In genomic region chr1:145978477-145978859, GRCh38 we compare ENCODE assay signal across 9 cellular contexts. TPM values are rescaled to one million over a fixed set of nuclear protein-coding genes. Genes with fewer than 3 reads are reported as not detected.
A peak's percentile ranks its signal among the peaks of the same experiment; 100 is the strongest.
DNase-seq lines count a peak whose midpoint lies in the region; ATAC-seq and TF ChIP-seq lines count a peak whose summit lies in the region.
"Had no signal": no experiment of that assay in that cellular context is flagged by ENCODE, and none has a peak within 500 bp of the region (broad histone marks: within the 10 kb centered on the region; RNA-seq: fewer than 3 reads in every experiment).

No MANE protein-coding gene starts in this region.

- H3K4me1 ChIP-seq in KMS-11 (ENCODE audit: low read depth, poor library complexity, severe bottlenecking), result peaks cover 61% of the 10 kb centered on the region
- H3K4me1 ChIP-seq in body of pancreas, result peaks cover 64% of the 10 kb centered on the region
- peaks cover 12% of the 10 kb centered on the region for H3K4me1 ChIP-seq in mesenchymal stem cell (ENCODE audit: control insufficient read depth, insufficient read depth, low read depth, low read length)
- peaks cover 52 to 61% of the 10 kb centered on the region in 2 donors for H3K4me1 ChIP-seq in thyroid gland

- no peaks in the 10 kb centered on the region for H4K20me1 ChIP-seq in KMS-11 (ENCODE audit: insufficient read depth)

- ATAC-seq in body of pancreas (no peak), HG03280 (IDR thresholded peaks at IDR 0.05; ENCODE audit: unreplicated experiment) (no peak)

- no peak overlapping the region for H3K14ac ChIP-seq in mesenchymal stem cell (ENCODE audit: low read length in 2 of 2)

- TF ChIP-seq POLR2A in body of pancreas (IDR thresholded peaks at IDR 0.05) (no peak), thyroid gland (IDR thresholded peaks at IDR 0.05) (no peak)

- no peak overlapping the region for H3K23ac ChIP-seq in mesenchymal stem cell (ENCODE audit: low read length in 2 of 2)

- no peak overlapping the region for H2BK12ac ChIP-seq in mesenchymal stem cell (ENCODE audit: low read length in 2 of 2)

- no peaks in the 10 kb centered on the region for H3K79me2 ChIP-seq in KMS-11 (ENCODE audit: insufficient read depth, low read depth)

- H2BK5ac ChIP-seq in mesenchymal stem cell (ENCODE audit: low read depth, low read length, poor library complexity, severe bottlenecking), result peak overlapping the region; percentile 60

- no peak for DNase-seq in body of pancreas
- DNase-seq in mesenchymal stem cell, result no peak
- no peak for DNase-seq in thyroid gland
- no peak for DNase-seq in DMS 273 (lab: John Stamatoyannopoulos, UW; ENCODE audit: unreplicated experiment)
- no peak for DNase-seq in Ammon's horn (ENCODE audit: low spot score)
- DNase-seq: MG63 had no signal

- peak overlapping the region; percentile 41; the same call in 1 of the 2 replicates for H3K9ac ChIP-seq in KMS-11
- H3K9ac ChIP-seq in mesenchymal stem cell (ENCODE audit: low read length), result peak overlapping the region; percentile 88

- TF ChIP-seq CTCF in KMS-11 (conservative IDR thresholded peaks at IDR 0.05; ENCODE audit: low read depth, low read length) (no peak), body of pancreas (IDR thresholded peaks at IDR 0.05) (no peak), thyroid gland (IDR thresholded peaks at IDR 0.05) (no peak)

- H2BK120ac ChIP-seq in mesenchymal stem cell (ENCODE audit: low read depth, low read length), result peak overlapping the region; percentile 39

- intact Hi-C loops in body of pancreas (cut with DNase I) (no loop called here), thyroid gland (cut with DNase I) (no loop called here)

- H3K4me3 ChIP-seq in KMS-11 (IDR thresholded peaks at IDR 0.05; ENCODE audit: insufficient read depth, low read depth, low read length), result no peak overlapping the region
- H3K4me3 ChIP-seq in body of pancreas, result no peak overlapping the region
- peak overlapping the region in 1 of 2 experiments; percentile 57 for H3K4me3 ChIP-seq in mesenchymal stem cell (ENCODE audit: insufficient read depth in 1 of 2, low read depth in 1 of 2, low read length in 2 of 2)
- H3K4me3 ChIP-seq in thyroid gland (replicated peaks in 1 of 3), result peak overlapping the region in 1 of 3 donors; percentile 18
- H3K4me3 ChIP-seq: MG63 had no signal

- peaks cover 10% of the 10 kb centered on the region for H3K79me1 ChIP-seq in mesenchymal stem cell (replicated peaks; ENCODE audit: low read length, poor library complexity, severe bottlenecking)

- H3K36me3 ChIP-seq in KMS-11 (ENCODE audit: insufficient read depth) (no peaks in the 10 kb centered on the region), body of pancreas (replicated peaks in 1 of 2; ENCODE audit: insufficient read depth in 1 of 2, low read depth in 2 of 2) (no peaks in the 10 kb centered on the region), mesenchymal stem cell (ENCODE audit: control insufficient read depth in 1 of 2, insufficient read depth in 2 of 2, low read depth in 1 of 2, low read length in 2 of 2) (peaks cover 3 to 5% of the 10 kb centered on the region in 2 experiments), thyroid gland (no peaks in the 10 kb centered on the region)
- H3K36me3 ChIP-seq: MG63 had no signal

- peak overlapping the region; percentile 21 for H2AK5ac ChIP-seq in mesenchymal stem cell (ENCODE audit: low read length, severe bottlenecking)

- H4K8ac ChIP-seq in mesenchymal stem cell (ENCODE audit: low read length), result no peak overlapping the region

- H3K4me2 ChIP-seq in KMS-11 (peak overlapping the region; percentile 93), mesenchymal stem cell (ENCODE audit: low read length, poor library complexity, severe bottlenecking) (no peak overlapping the region)

- no peak overlapping the region for H4K91ac ChIP-seq in mesenchymal stem cell (ENCODE audit: low read length)

- H3K27ac ChIP-seq in KMS-11 (peak overlapping the region; percentile 85), body of pancreas (peak overlapping the region; percentile 72 to 90 (median 82)), mesenchymal stem cell (ENCODE audit: low read length, poor library complexity, severe bottlenecking) (peak overlapping the region; percentile 92), thyroid gland (peak overlapping the region; percentile 86 to 98 (median 96))

- H2BK15ac ChIP-seq in mesenchymal stem cell (ENCODE audit: low read depth, poor library complexity, severe bottlenecking), result no peak overlapping the region

- H3K18ac ChIP-seq in mesenchymal stem cell (ENCODE audit: low read depth in 1 of 2, low read length in 2 of 2), result peak overlapping the region; percentile 58 to 93

- peak overlapping the region in 1 of 2 experiments; percentile 99 for H3K4ac ChIP-seq in mesenchymal stem cell (ENCODE audit: low read depth in 1 of 2, low read length in 2 of 2)

- no peaks in the 10 kb centered on the region for H3K9me3 ChIP-seq in body of pancreas
- H3K9me3 ChIP-seq in mesenchymal stem cell (ENCODE audit: control insufficient read depth, low read length), result no peaks in the 10 kb centered on the region
- no peaks in the 10 kb centered on the region for H3K9me3 ChIP-seq in thyroid gland
- H3K9me3 ChIP-seq: MG63 had no signal

- H2AFZ ChIP-seq in KMS-11 (ENCODE audit: low read depth) (peak overlapping the region; percentile 58), mesenchymal stem cell (ENCODE audit: low read depth, low read length) (no peak overlapping the region)

- H3K27me3 ChIP-seq in KMS-11 (ENCODE audit: insufficient read depth, low read depth) (no peaks in the 10 kb centered on the region), body of pancreas (no peaks in the 10 kb centered on the region), mesenchymal stem cell (ENCODE audit: control insufficient read depth in 1 of 2, insufficient read depth in 1 of 2, low read length in 2 of 2) (no peaks in the 10 kb centered on the region), thyroid gland (no peaks in the 10 kb centered on the region)
- H3K27me3 ChIP-seq: MG63 had no signal

RNA-seq across cellular contexts. Expression of gene POLR3GL, which starts 14.0 kb away (rescaled TPM):
- total RNA-seq in body of pancreas (1 to 10 TPM; 7.8 to 8.6 TPM), thyroid gland (10 to 100 TPM; 12.5 to 36.4 (median 22.7) TPM)
- polyA plus RNA-seq in mesenchymal stem cell (2013, experiment 1 of 2), result 31.1 TPM
- polyA plus RNA-seq in mesenchymal stem cell (2013, experiment 2 of 2), result 32.3 TPM

RNA-seq across cellular contexts. Expression of gene ANKRD34A, which starts 14.1 kb away (rescaled TPM):
- total RNA-seq in body of pancreas, result under 1 TPM in 1 of 2 donors, not detected in 1; 0.66 TPM
- polyA plus RNA-seq in mesenchymal stem cell (2013, experiment 1 of 2), result 4.4 TPM
- polyA plus RNA-seq in mesenchymal stem cell (2013, experiment 2 of 2), result 4.4 TPM
- total RNA-seq in thyroid gland, result 1 to 10 TPM in 2 of 4 donors, under 1 TPM in 2; 0.13 to 2.0 (median 0.97) TPM

RNA-seq across cellular contexts. Expression of gene TXNIP, which starts 17.9 kb away (rescaled TPM):
- 100 to 1,000 TPM; 414 to 820 TPM for total RNA-seq in body of pancreas
- polyA plus RNA-seq in mesenchymal stem cell (2013, experiment 1 of 2), result 161 TPM
- polyA plus RNA-seq in mesenchymal stem cell (2013, experiment 2 of 2), result 167 TPM
- total RNA-seq in thyroid gland, result 1,000 to 10,000 TPM in 2 of 4 donors, 100 to 1,000 TPM in 2; 739 to 2,947 (median 1,128) TPM

RNA-seq across cellular contexts. Expression of gene LIX1L, which starts 20.7 kb away (rescaled TPM):
- total RNA-seq in body of pancreas, result 10 to 100 TPM in 1 of 2 donors, 1 to 10 TPM in 1; 8.3 to 16.5 TPM
- polyA plus RNA-seq in mesenchymal stem cell (2013, experiment 1 of 2), result 30.0 TPM
- polyA plus RNA-seq in mesenchymal stem cell (2013, experiment 2 of 2), result 29.8 TPM
- total RNA-seq in thyroid gland, result 10 to 100 TPM; 18.7 to 26.9 (median 20.3) TPM

RNA-seq across cellular contexts. Expression of gene HJV, which starts 43.1 kb away (rescaled TPM):
- total RNA-seq in body of pancreas (not detected), thyroid gland (not detected)
- not detected for polyA plus RNA-seq in mesenchymal stem cell (2013, experiment 1 of 2)
- not detected for polyA plus RNA-seq in mesenchymal stem cell (2013, experiment 2 of 2)
- total RNA-seq: glomerular endothelial cell had no signal
